1 cellular context compared by ENCODE assay signal in genomic region chr17:69047368-69048263, GRCh38.
TF ChIP-seq lines count a peak whose summit lies in the region.

No MANE protein-coding gene starts in this region.

TF ChIP-seq in HepG2, 621 proteins besides CTCF, POLR2A, EP300 and RAD21 (continued from another document and continues in another):
- no peak; the same call in 1 of the 2 replicates for TF ChIP-seq ZNF691 (CRISPR knock-in tag; IDR thresholded peaks at IDR 0.05; ENCODE audit: borderline replicate concordance, low read depth)
- peak; percentile 17; the same call in 1 of the 2 replicates for TF ChIP-seq FOXK2 (IDR thresholded peaks at IDR 0.05)
- TF ChIP-seq SP2 (CRISPR knock-in tag; IDR thresholded peaks at IDR 0.05) = no peak
- TF ChIP-seq ZNF800 (CRISPR knock-in tag; IDR thresholded peaks at IDR 0.05) = peak; percentile 46
- TF ChIP-seq, protein P1, sequence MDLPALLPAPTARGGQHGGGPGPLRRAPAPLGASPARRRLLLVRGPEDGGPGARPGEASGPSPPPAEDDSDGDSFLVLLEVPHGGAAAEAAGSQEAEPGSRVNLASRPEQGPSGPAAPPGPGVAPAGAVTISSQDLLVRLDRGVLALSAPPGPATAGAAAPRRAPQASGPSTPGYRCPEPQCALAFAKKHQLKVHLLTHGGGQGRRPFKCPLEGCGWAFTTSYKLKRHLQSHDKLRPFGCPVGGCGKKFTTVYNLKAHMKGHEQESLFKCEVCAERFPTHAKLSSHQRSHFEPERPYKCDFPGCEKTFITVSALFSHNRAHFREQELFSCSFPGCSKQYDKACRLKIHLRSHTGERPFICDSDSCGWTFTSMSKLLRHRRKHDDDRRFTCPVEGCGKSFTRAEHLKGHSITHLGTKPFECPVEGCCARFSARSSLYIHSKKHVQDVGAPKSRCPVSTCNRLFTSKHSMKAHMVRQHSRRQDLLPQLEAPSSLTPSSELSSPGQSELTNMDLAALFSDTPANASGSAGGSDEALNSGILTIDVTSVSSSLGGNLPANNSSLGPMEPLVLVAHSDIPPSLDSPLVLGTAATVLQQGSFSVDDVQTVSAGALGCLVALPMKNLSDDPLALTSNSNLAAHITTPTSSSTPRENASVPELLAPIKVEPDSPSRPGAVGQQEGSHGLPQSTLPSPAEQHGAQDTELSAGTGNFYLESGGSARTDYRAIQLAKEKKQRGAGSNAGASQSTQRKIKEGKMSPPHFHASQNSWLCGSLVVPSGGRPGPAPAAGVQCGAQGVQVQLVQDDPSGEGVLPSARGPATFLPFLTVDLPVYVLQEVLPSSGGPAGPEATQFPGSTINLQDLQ (CRISPR knock-in tag; IDR thresholded peaks at IDR 0.05) = no peak; the same call in 1 of the 2 replicates
- TF ChIP-seq ZNF431 (CRISPR knock-in tag; IDR thresholded peaks at IDR 0.05; ENCODE audit: borderline replicate concordance, low read depth) = no peak; the same call in 1 of the 2 replicates
- TF ChIP-seq ZNF264 (CRISPR knock-in tag; IDR thresholded peaks at IDR 0.05) = peak; percentile 75; the same call in 1 of the 2 replicates
- TF ChIP-seq TBX2 (CRISPR knock-in tag; IDR thresholded peaks at IDR 0.05; ENCODE audit: borderline replicate concordance) = peak; percentile 99
- no peak for TF ChIP-seq MXD1 (CRISPR knock-in tag; IDR thresholded peaks at IDR 0.05)
- TF ChIP-seq DMTF1 (CRISPR knock-in tag; IDR thresholded peaks at IDR 0.05) = no peak
- TF ChIP-seq ZKSCAN8 (CRISPR knock-in tag; IDR thresholded peaks at IDR 0.05; ENCODE audit: borderline replicate concordance) = peak; percentile 94; the same call in 1 of the 2 replicates
- peak; percentile 80 for TF ChIP-seq ZNF205 (CRISPR knock-in tag; IDR thresholded peaks at IDR 0.05)
- TF ChIP-seq ZNF687 (CRISPR knock-in tag; IDR thresholded peaks at IDR 0.05) = no peak
- no peak for TF ChIP-seq CENPT (CRISPR knock-in tag; IDR thresholded peaks at IDR 0.05; ENCODE audit: low read depth)
- TF ChIP-seq KLF15 (CRISPR knock-in tag; IDR thresholded peaks at IDR 0.05; ENCODE audit: borderline replicate concordance) = peak; percentile 63; the same call in 1 of the 2 replicates
- TF ChIP-seq ZNF432 (CRISPR knock-in tag; IDR thresholded peaks at IDR 0.05; ENCODE audit: borderline replicate concordance) = no peak
- TF ChIP-seq CSRNP1 (CRISPR knock-in tag; IDR thresholded peaks at IDR 0.05) = peak; percentile 51; the same call in 1 of the 2 replicates
- no peak for TF ChIP-seq BCLAF1 (IDR thresholded peaks at IDR 0.05)
- TF ChIP-seq ZNF224 (CRISPR knock-in tag; IDR thresholded peaks at IDR 0.05) = 0 out of 2 replicates have a peak, but pooled peaks have one; percentile 16
- no peak for TF ChIP-seq ZNF296 (CRISPR knock-in tag; conservative IDR thresholded peaks at IDR 0.05)
- no peak for TF ChIP-seq XRCC5 (optimal IDR thresholded peaks at IDR 0.05; ENCODE audit: low read length)
- 0 out of 2 replicates have a peak, but pooled peaks have one; percentile 37 for TF ChIP-seq AKAP8 (CRISPR knock-in tag; IDR thresholded peaks at IDR 0.05)
- peak; percentile 99 for TF ChIP-seq NCOA1 (CRISPR knock-in tag; IDR thresholded peaks at IDR 0.05)
- TF ChIP-seq ZNF34 (CRISPR knock-in tag; IDR thresholded peaks at IDR 0.05; ENCODE audit: borderline replicate concordance) = no peak; the same call in 1 of the 2 replicates
- TF ChIP-seq ZNF713 (CRISPR knock-in tag; IDR thresholded peaks at IDR 0.05) = no peak
- TF ChIP-seq GMEB2 (CRISPR knock-in tag; IDR thresholded peaks at IDR 0.05; ENCODE audit: low read depth) = no peak
- TF ChIP-seq ZFP1 (CRISPR knock-in tag; IDR thresholded peaks at IDR 0.05) = 0 out of 2 replicates have a peak, but pooled peaks have one; percentile 69
- TF ChIP-seq CREM (IDR thresholded peaks at IDR 0.05) = peak; percentile 95
- no peak for TF ChIP-seq CREM (CRISPR knock-in tag; IDR thresholded peaks at IDR 0.05)
- peak; percentile 8; the same call in 1 of the 2 replicates for TF ChIP-seq RARG (CRISPR knock-in tag; IDR thresholded peaks at IDR 0.05; ENCODE audit: low read depth)
- no peak for TF ChIP-seq MAF1 (CRISPR knock-in tag; IDR thresholded peaks at IDR 0.05; ENCODE audit: borderline replicate concordance)
- no peak for TF ChIP-seq EZH2 (conservative IDR thresholded peaks at IDR 0.05; ENCODE audit: low read depth, low read length)
- TF ChIP-seq ZNF326 (CRISPR knock-in tag; IDR thresholded peaks at IDR 0.05; ENCODE audit: borderline replicate concordance) = no peak
- no peak for TF ChIP-seq ZFP82 (CRISPR knock-in tag; IDR thresholded peaks at IDR 0.05; ENCODE audit: borderline replicate concordance)
- no peak; the same call in none of the 2 replicates for TF ChIP-seq REPIN1 (CRISPR knock-in tag; IDR thresholded peaks at IDR 0.05; ENCODE audit: borderline replicate concordance, low read depth)
- TF ChIP-seq ZNF672 (CRISPR knock-in tag; IDR thresholded peaks at IDR 0.05) = no peak
- peak; percentile 65 to 87; a peak in 3 of 4 replicates for TF ChIP-seq NR2F1 (CRISPR knock-in tag; IDR thresholded peaks at IDR 0.05)
- TF ChIP-seq, protein P2, sequence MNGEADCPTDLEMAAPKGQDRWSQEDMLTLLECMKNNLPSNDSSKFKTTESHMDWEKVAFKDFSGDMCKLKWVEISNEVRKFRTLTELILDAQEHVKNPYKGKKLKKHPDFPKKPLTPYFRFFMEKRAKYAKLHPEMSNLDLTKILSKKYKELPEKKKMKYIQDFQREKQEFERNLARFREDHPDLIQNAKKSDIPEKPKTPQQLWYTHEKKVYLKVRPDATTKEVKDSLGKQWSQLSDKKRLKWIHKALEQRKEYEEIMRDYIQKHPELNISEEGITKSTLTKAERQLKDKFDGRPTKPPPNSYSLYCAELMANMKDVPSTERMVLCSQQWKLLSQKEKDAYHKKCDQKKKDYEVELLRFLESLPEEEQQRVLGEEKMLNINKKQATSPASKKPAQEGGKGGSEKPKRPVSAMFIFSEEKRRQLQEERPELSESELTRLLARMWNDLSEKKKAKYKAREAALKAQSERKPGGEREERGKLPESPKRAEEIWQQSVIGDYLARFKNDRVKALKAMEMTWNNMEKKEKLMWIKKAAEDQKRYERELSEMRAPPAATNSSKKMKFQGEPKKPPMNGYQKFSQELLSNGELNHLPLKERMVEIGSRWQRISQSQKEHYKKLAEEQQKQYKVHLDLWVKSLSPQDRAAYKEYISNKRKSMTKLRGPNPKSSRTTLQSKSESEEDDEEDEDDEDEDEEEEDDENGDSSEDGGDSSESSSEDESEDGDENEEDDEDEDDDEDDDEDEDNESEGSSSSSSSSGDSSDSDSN (CRISPR knock-in tag; IDR thresholded peaks at IDR 0.05) = no peak; the same call in 1 of the 2 replicates
